In the genomic region with DNA sequence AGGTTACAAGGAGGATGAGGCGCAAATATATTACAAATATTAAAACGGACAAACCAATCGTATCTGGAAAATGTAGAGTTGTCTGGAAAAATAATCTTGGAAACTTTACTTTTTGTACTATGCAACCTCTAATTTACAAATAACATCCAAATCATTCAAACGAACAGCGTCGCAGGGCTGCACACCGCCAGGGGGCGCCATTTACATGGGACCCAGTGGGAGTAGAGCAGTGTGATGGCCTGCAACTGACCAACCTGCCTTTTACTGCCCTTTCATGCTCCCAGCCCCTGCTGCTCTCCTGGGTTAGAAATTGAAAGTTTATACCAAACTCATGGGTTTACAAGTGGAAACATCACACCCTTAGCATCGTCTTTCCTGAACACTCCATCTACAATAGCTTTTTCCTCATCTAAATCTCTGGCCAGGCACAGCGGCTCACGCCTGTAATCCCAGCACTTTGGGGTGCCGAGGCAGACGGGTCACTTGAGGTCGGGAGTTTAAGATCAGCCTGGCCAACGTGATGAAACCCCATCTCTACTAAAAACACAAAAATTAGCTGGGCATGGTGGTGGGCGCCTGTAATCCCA, we compare ENCODE assay signal across 8 cellular contexts. TPM values are rescaled to one million over a fixed set of nuclear protein-coding genes. Genes with fewer than 3 reads are reported as not detected.
DNase-seq lines count a peak whose midpoint lies in the region; ATAC-seq and TF ChIP-seq lines count a peak whose summit lies in the region.

No MANE protein-coding gene starts in this region.

- no peak overlapping the region for H3K4me3 Mint-ChIP-seq in activated naive CD8-positive, alpha-beta T cell treated with anti-CD3 and anti-CD28 coated beads for 36 hours

- H3K27ac ChIP-seq in SK-N-SH (ENCODE audit: low read depth in 2 of 2, low read length in 1 of 2): no peak overlapping the region

- TF ChIP-seq RAD21 in Ishikawa (IDR thresholded peaks at IDR 0.05; ENCODE audit: low read depth) (peak; percentile 75), SK-N-SH (IDR thresholded peaks at IDR 0.05; ENCODE audit: low read length) (peak; percentile 97)

- peaks cover 11 to 17% of the 10 kb centered on the region in 2 experiments for H3K4me1 ChIP-seq in SK-N-SH (ENCODE audit: control insufficient read depth in 1 of 2, insufficient read depth in 2 of 2, low read depth in 1 of 2, low read length in 1 of 2)

- no peak overlapping the region for H2AFZ ChIP-seq in SK-N-SH (ENCODE audit: low read depth)

- H3K4me1 Mint-ChIP-seq in activated naive CD8-positive, alpha-beta T cell treated with anti-CD3 and anti-CD28 coated beads for 36 hours: peaks cover 66% of the 10 kb centered on the region

- peaks cover 75% of the 10 kb centered on the region for H3K79me2 ChIP-seq in SK-N-SH (ENCODE audit: insufficient read depth)

- ATAC-seq in GM21825 (IDR thresholded peaks at IDR 0.05; ENCODE audit: unreplicated experiment) (no peak), GM18502 (IDR thresholded peaks at IDR 0.05; ENCODE audit: poor library complexity, unreplicated experiment) (no peak)

- TF ChIP-seq CTCF in SK-N-SH (IDR thresholded peaks at IDR 0.05): peak; percentile 100

- H3K27me3 Mint-ChIP-seq in activated naive CD8-positive, alpha-beta T cell treated with anti-CD3 and anti-CD28 coated beads for 36 hours: no peaks in the 10 kb centered on the region

- no peak overlapping the region for H3K4me2 ChIP-seq in SK-N-SH

- H3K4me3 ChIP-seq in SK-N-SH (ENCODE audit: low read depth in 2 of 2, low read length in 1 of 2): no peak overlapping the region; a peak in 1 of 4 replicates

- TF ChIP-seq EP300 in Ishikawa (IDR thresholded peaks at IDR 0.05; ENCODE audit: borderline replicate concordance) (no peak), SK-N-SH (IDR thresholded peaks at IDR 0.05; ENCODE audit: borderline replicate concordance in 1 of 2, low read depth in 1 of 2, low read length in 1 of 2) (no peak)

- peak overlapping the region; percentile 79 for H3K27ac Mint-ChIP-seq in activated naive CD8-positive, alpha-beta T cell treated with anti-CD3 and anti-CD28 coated beads for 36 hours

- in situ Hi-C loops in Caki2 (cut with HindIII; ENCODE audit: low pct_unique_long_range_greater_than_20kb, low sequenced_read_pairs): no loop called here

- H3K36me3 Mint-ChIP-seq in activated naive CD8-positive, alpha-beta T cell treated with anti-CD3 and anti-CD28 coated beads for 36 hours: peaks cover 41% of the 10 kb centered on the region

- no peaks in the 10 kb centered on the region for H3K9me2 ChIP-seq in SK-N-SH

- H3K9me3 ChIP-seq in SK-N-SH: no peaks in the 10 kb centered on the region

- CTCF ChIA-PET in SK-N-SH (lab: Yijun Ruan, JAX): interaction anchor here (0.6 to 7.3 kb wide), 46 partner anchors 9 to 504 kb away, joined by 3 to 234 read pairs (median 4); a partner anchor contains a TSS

- WGBS in SK-N-SH (ENCODE audit: low lambda C conversion rate): 60% methylated on average over 16 of the region's 16 CpGs

- DNase-seq in Caki2 (ENCODE audit: low read depth) (peak; percentile 58), SK-N-SH (peak; percentile 86), iris pigment epithelial cell (ENCODE audit: low read depth) (peak; percentile 21)
- peak; percentile 69 for DNase-seq in activated naive CD8-positive, alpha-beta T cell treated with anti-CD3 and anti-CD28 coated beads for 36 hours
- peak; percentile 68 to 81 for DNase-seq in stimulated activated CD4-positive, alpha-beta T cell treated with anti-CD3 and anti-CD28 coated beads, Interleukin-4, amount 100 ng/mL, for 48 hours (ENCODE audit: low read depth in 2 of 2)

- H4K20me1 ChIP-seq in SK-N-SH (ENCODE audit: insufficient read depth): no peaks in the 10 kb centered on the region; the same call in 1 of the 2 replicates

- H3K9me3 Mint-ChIP-seq in activated naive CD8-positive, alpha-beta T cell treated with anti-CD3 and anti-CD28 coated beads for 36 hours: peaks cover 2% of the 10 kb centered on the region

- H3K36me3 ChIP-seq in SK-N-SH (replicated peaks in 1 of 2; ENCODE audit: control insufficient read depth in 1 of 2, insufficient read depth in 2 of 2, low read length in 1 of 2): peaks cover 0 to 4% of the 10 kb centered on the region in 2 experiments

- POLR2A ChIA-PET in SK-N-SH (lab: Yijun Ruan, JAX): interaction anchor here (0.6 to 1.3 kb wide), 2 partner anchors 104 to 218 kb away, joined by 3 to 4 read pairs; no protein-coding TSS in a partner anchor

- H3K9ac ChIP-seq in SK-N-SH: no peak overlapping the region

- no peaks in the 10 kb centered on the region for H3K27me3 ChIP-seq in SK-N-SH (ENCODE audit: insufficient read depth)

- H3F3A ChIP-seq in SK-N-SH (replicated peaks; ENCODE audit: insufficient read depth): peaks cover 21% of the 10 kb centered on the region

TF ChIP-seq in Ishikawa, 13 proteins besides CTCF, POLR2A, EP300 and RAD21:
- TF ChIP-seq TEAD4 (IDR thresholded peaks at IDR 0.05) (no peak), TCF12 (IDR thresholded peaks at IDR 0.05; ENCODE audit: low read depth) (no peak), EGR1 (IDR thresholded peaks at IDR 0.05) (no peak), CREB1 (IDR thresholded peaks at IDR 0.05; ENCODE audit: low read depth) (no peak), CEBPB (IDR thresholded peaks at IDR 0.05) (no peak), YY1 (IDR thresholded peaks at IDR 0.05; ENCODE audit: low read depth) (no peak)
- TF ChIP-seq, protein P1, sequence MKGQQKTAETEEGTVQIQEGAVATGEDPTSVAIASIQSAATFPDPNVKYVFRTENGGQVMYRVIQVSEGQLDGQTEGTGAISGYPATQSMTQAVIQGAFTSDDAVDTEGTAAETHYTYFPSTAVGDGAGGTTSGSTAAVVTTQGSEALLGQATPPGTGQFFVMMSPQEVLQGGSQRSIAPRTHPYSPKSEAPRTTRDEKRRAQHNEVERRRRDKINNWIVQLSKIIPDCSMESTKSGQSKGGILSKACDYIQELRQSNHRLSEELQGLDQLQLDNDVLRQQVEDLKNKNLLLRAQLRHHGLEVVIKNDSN (IDR thresholded peaks at IDR 0.05): no peak
TF ChIP-seq in Ishikawa: peak in this region for 0.

TF ChIP-seq in SK-N-SH, 30 proteins besides CTCF, POLR2A, EP300 and RAD21:
- no peak for TF ChIP-seq FOXJ3 (CRISPR knock-in tag; IDR thresholded peaks at IDR 0.05)
- 0 out of 2 replicates have a peak, but pooled peaks have one; percentile 13 for TF ChIP-seq RCOR1 (IDR thresholded peaks at IDR 0.05; ENCODE audit: low read length)
- peak; percentile 98 for TF ChIP-seq SMC3 (IDR thresholded peaks at IDR 0.05; ENCODE audit: low read depth, low read length)
- 0 out of 2 replicates have a peak, but pooled peaks have one; percentile 14 for TF ChIP-seq MXI1 (IDR thresholded peaks at IDR 0.05; ENCODE audit: low read depth, low read length)
- TF ChIP-seq NRF1 (IDR thresholded peaks at IDR 0.05; ENCODE audit: low read depth, low read length): 0 out of 2 replicates have a peak, but pooled peaks have one; percentile 3
- 0 out of 2 replicates have a peak, but pooled peaks have one; percentile 22 for TF ChIP-seq RFX5 (IDR thresholded peaks at IDR 0.05; ENCODE audit: low read length)
TF ChIP-seq in SK-N-SH: peak in this region for 5.

RNA-seq across cellular contexts. Expression of a gene that starts 10.0 kb away (rescaled TPM):
- 6.3 and 13.4 TPM in 2 replicates for total RNA-seq in Caki2 (2014; rRNA removed; shearing (Covaris generic); ENCODE audit: low replicate concordance)
- polyA plus RNA-seq in SK-N-SH (2012; rRNA removed): 14.0 and 18.4 TPM in 2 replicates
- 23.1 and 29.2 TPM in 2 replicates for polyA plus RNA-seq in SK-N-SH (2012; cell fraction: cytosol; rRNA removed)
- 10.6 and 14.8 TPM in 2 replicates for polyA plus RNA-seq in SK-N-SH (2012; cell fraction: nucleus; rRNA removed)
- 10 to 100 TPM; 50.1 to 51.1 TPM for total RNA-seq in activated naive CD8-positive, alpha-beta T cell treated with anti-CD3 and anti-CD28 coated beads for 36 hours

RNA-seq across cellular contexts. Expression of a gene that starts 20.7 kb away (rescaled TPM):
- 10.8 and 12.9 TPM in 2 replicates for total RNA-seq in Caki2 (2014; rRNA removed; shearing (Covaris generic); ENCODE audit: low replicate concordance)
- polyA plus RNA-seq in SK-N-SH (2012; rRNA removed): 29.1 and 31.4 TPM in 2 replicates
- polyA plus RNA-seq in SK-N-SH (2012; cell fraction: cytosol; rRNA removed): 42.1 and 54.1 TPM in 2 replicates
- polyA plus RNA-seq in SK-N-SH (2012; cell fraction: nucleus; rRNA removed): 10.5 and 23.5 TPM in 2 replicates
- total RNA-seq in activated naive CD8-positive, alpha-beta T cell treated with anti-CD3 and anti-CD28 coated beads for 36 hours: 100 to 1,000 TPM; 105 to 110 TPM

Comparison
In these comparisons a context has a peak if more than half of its experiments do, and no peak if none do; other contexts are left out.
1. DNase-seq: peak in every context shown above with its lines; median percentile 86 in SK-N-SH; 74 in stimulated activated CD4-positive, alpha-beta T cell treated with anti-CD3 and anti-CD28 coated beads, Interleukin-4, amount 100 ng/mL, for 48 hours; 69 in activated naive CD8-positive, alpha-beta T cell treated with anti-CD3 and anti-CD28 coated beads for 36 hours; 58 in Caki2; 21 in iris pigment epithelial cell.